15 cellular contexts compared by ENCODE assay signal in genomic region chr19:2824129-2824528, GRCh38. TPM values are rescaled to one million over a fixed set of nuclear protein-coding genes. Genes with fewer than 3 reads are reported as not detected.
A peak's percentile ranks its signal among the peaks of the same experiment; 100 is the strongest.
DNase-seq lines count a peak whose midpoint lies in the region; ATAC-seq, FAIRE-seq and TF ChIP-seq lines count a peak whose summit lies in the region.
"Had no signal": no experiment of that assay in that cellular context is flagged by ENCODE, and none has a peak within 500 bp of the region (broad histone marks: within the 10 kb centered on the region; RNA-seq: fewer than 3 reads in every experiment).

No MANE protein-coding gene starts in this region.

- H3K9me3 ChIP-seq in HepG2 (ENCODE audit: low read length) (no peaks in the 10 kb centered on the region), right lobe of liver (peaks cover 0 to 6% (median 0%) of the 10 kb centered on the region in 4 donors)

- TF ChIP-seq RAD21 in HepG2 (CRISPR knock-in tag; IDR thresholded peaks at IDR 0.05): no peak

- CTCF ChIA-PET in HepG2 (lab: Yijun Ruan, JAX; ENCODE audit: low intra/inter-chr PET ratio, low total read pairs): no interaction called here

- TF ChIP-seq POLR2A in HepG2 (IDR thresholded peaks at IDR 0.05; ENCODE audit: insufficient read depth in 1 of 2, low read depth in 2 of 2, low read length in 2 of 2) (no peak), right lobe of liver (IDR thresholded peaks at IDR 0.05) (no peak)

- in situ Hi-C loops in HepG2 (cut with HindIII; ENCODE audit: extremely low pct_ligation_motif_present, low pct_unique_long_range_greater_than_20kb): no loop called here

- H3K27ac ChIP-seq in HepG2 (ENCODE audit: extremely low read length, insufficient read depth, low read length) (no peak overlapping the region), right lobe of liver (no peak overlapping the region)
- H3K27ac ChIP-seq: 22Rv1, GM23248 had no signal

- 92% methylated on average over 2 of the region's 8 CpGs for WGBS in HepG2 (ENCODE audit: low lambda C conversion rate)
- no CpG with 5 or more reads among the region's 8 CpGs for whole genome bisulfite sequencing in right lobe of liver (ENCODE audit: insufficient coverage, low coverage, low lambda C conversion rate, missing lambda C conversion rate)

- no peak overlapping the region for H3K4me2 ChIP-seq in HepG2 (ENCODE audit: low read depth, low read length)

- intact Hi-C loops in HepG2 (cut with micrococcal nuclease; ENCODE audit: unreplicated experiment): no loop called here
- intact Hi-C loops in right lobe of liver (cut with DNase I): no loop called here

- H3K27ac Mint-ChIP-seq in endothelial cell (ENCODE audit: unreplicated experiment): no peak overlapping the region
- H3K27ac Mint-ChIP-seq: CD4-positive, alpha-beta T cell had no signal

- TF ChIP-seq EP300 in HepG2 (IDR thresholded peaks at IDR 0.05; ENCODE audit: low read depth in 2 of 2, low read length in 2 of 2): no peak
- no peak for TF ChIP-seq EP300 in HepG2 (CRISPR knock-in tag; IDR thresholded peaks at IDR 0.05; ENCODE audit: borderline replicate concordance)

- no peak for FAIRE-seq in HepG2 (lab: Jason Lieb, UNC)
- FAIRE-seq: H54 had no signal

- H3K4me3 Mint-ChIP-seq in endothelial cell (ENCODE audit: unreplicated experiment): peak overlapping the region; percentile 52

- no peaks in the 10 kb centered on the region for H3K27me3 ChIP-seq in HepG2 (ENCODE audit: control insufficient read depth in 1 of 2, insufficient read depth in 2 of 2, low read length in 2 of 2)
- no peaks in the 10 kb centered on the region for H3K27me3 ChIP-seq in right lobe of liver

- no TSS peak for BruUV-seq in HepG2 (replicated peaks; lab: Mats Ljungman, UMichigan)

- H3K4me1 ChIP-seq in HepG2 (ENCODE audit: insufficient read depth, low read length): peaks cover 8% of the 10 kb centered on the region
- no peaks in the 10 kb centered on the region for H3K4me1 ChIP-seq in right lobe of liver

- H3K9ac ChIP-seq in HepG2 (ENCODE audit: insufficient read depth, low read depth, low read length): no peak overlapping the region
- H3K9ac ChIP-seq: GM23248 had no signal

- no peaks in the 10 kb centered on the region for H3K4me1 Mint-ChIP-seq in endothelial cell (ENCODE audit: unreplicated experiment)

- peaks cover 9% of the 10 kb centered on the region for H3K27me3 Mint-ChIP-seq in endothelial cell (ENCODE audit: unreplicated experiment)
- H3K27me3 Mint-ChIP-seq: CD4-positive, alpha-beta T cell had no signal

- H3K4me3 ChIP-seq in HepG2 (replicated peaks in 1 of 3; ENCODE audit: insufficient read depth in 1 of 3, low read depth in 2 of 3, low read length in 3 of 3) (no peak overlapping the region), right lobe of liver (no peak overlapping the region)
- H3K4me3 ChIP-seq: GM23248 had no signal

- no peaks in the 10 kb centered on the region; a peak in 1 of 5 replicates for H3K36me3 ChIP-seq in HepG2 (replicated peaks in 1 of 2; ENCODE audit: control insufficient read depth in 1 of 2, insufficient read depth in 2 of 2, low read length in 2 of 2)
- H3K36me3 ChIP-seq in right lobe of liver: no peaks in the 10 kb centered on the region

- H4K20me1 ChIP-seq in HepG2 (ENCODE audit: insufficient read depth, low read length): no peaks in the 10 kb centered on the region

- TF ChIP-seq CTCF in HepG2 (CRISPR knock-in tag; IDR thresholded peaks at IDR 0.05) (no peak), right lobe of liver (IDR thresholded peaks at IDR 0.05) (no peak), endothelial cell (IDR thresholded peaks at IDR 0.05; ENCODE audit: unreplicated experiment) (no peak)

- peaks cover 46% of the 10 kb centered on the region for H3K36me3 Mint-ChIP-seq in endothelial cell (ENCODE audit: low read depth, unreplicated experiment)

- ATAC-seq in HepG2 (no peak), right lobe of liver (no peak)

- POLR2A ChIA-PET in HepG2 (lab: Yijun Ruan, JAX): interaction anchor here (0.8 to 3.4 kb wide), 3 partner anchors 13 to 43 kb away, joined by 3 to 9 read pairs (median 3); partner anchors contain the start of genes ZNF555 and ZNF556

- H3K79me2 ChIP-seq in HepG2 (ENCODE audit: insufficient read depth, low read length): no peaks in the 10 kb centered on the region

- H2AFZ ChIP-seq in HepG2 (ENCODE audit: low read length): no peak overlapping the region
- H2AFZ ChIP-seq: GM23248 had no signal

- peaks cover 14% of the 10 kb centered on the region for H3K9me3 Mint-ChIP-seq in endothelial cell (ENCODE audit: unreplicated experiment)
- H3K9me3 Mint-ChIP-seq: CD4-positive, alpha-beta T cell had no signal

- no peak for DNase-seq in HepG2 (ENCODE audit: low spot score)
- DNase-seq in right lobe of liver: no peak
- DNase-seq in endothelial cell (ENCODE audit: low spot score): no peak
- DNase-seq in foreskin melanocyte: no peak
- no peak for DNase-seq in dermis blood vessel endothelial cell
- DNase-seq in NCI-H1694 (lab: John Stamatoyannopoulos, UW): no peak
- DNase-seq: AML-193; C1 segment of cervical spinal cord; Calu3; CD4-positive, alpha-beta T cell; DMS 273 treated with DMSO at 0.1 percent for 48 hours; GM23248 had no signal

RNA-seq across cellular contexts. Expression of gene ZNF554, which starts 4.5 kb away (rescaled TPM):
- total RNA-seq in HepG2 (2016; rRNA removed; fragmentation: Illumina TruSeq; extraction: Trizol): 2.7 and 3.0 TPM in 2 replicates
- 0.88 and 1.3 TPM in 2 replicates for total RNA-seq in HepG2 (2016; cell fraction: cytosol; rRNA removed; fragmentation: Illumina TruSeq; extraction: Trizol; ENCODE audit: low read depth)
- total RNA-seq in HepG2 (2016; cell fraction: insoluble cytoplasmic fraction; rRNA removed; fragmentation: Illumina TruSeq; extraction: Trizol): 2.8 and 2.9 TPM in 2 replicates
- 2.2 and 2.7 TPM in 2 replicates for total RNA-seq in HepG2 (2016; cell fraction: membrane; rRNA removed; fragmentation: Illumina TruSeq; extraction: Trizol)
- total RNA-seq in HepG2 (2016; cell fraction: nucleus; rRNA removed; fragmentation: Illumina TruSeq; extraction: Trizol): 2.4 and 2.6 TPM in 2 replicates
- polyA plus RNA-seq in HepG2 (2011; rRNA removed): 2.2 and 2.4 TPM in 2 replicates
- polyA plus RNA-seq in HepG2 (2011; cell fraction: cytosol; rRNA removed): 1.0 and 1.8 TPM in 2 replicates
- polyA plus RNA-seq in HepG2 (2011; cell fraction: nucleus; rRNA removed): 2.7 and 4.3 TPM in 2 replicates
- polyA plus RNA-seq in HepG2 (2012): 2.4 and 2.5 TPM in 2 replicates
- 0.44 and 0.53 TPM in 2 replicates for polyA plus RNA-seq in HepG2 (2016; cell fraction: cytosol; fragmentation: Illumina TruSeq; extraction: Trizol; ENCODE audit: low read depth)
- 1.6 and 1.8 TPM in 2 replicates for polyA plus RNA-seq in HepG2 (2016; cell fraction: insoluble cytoplasmic fraction; fragmentation: Illumina TruSeq; extraction: Trizol; ENCODE audit: low read depth)
- 1.1 and 1.3 TPM in 2 replicates for polyA plus RNA-seq in HepG2 (2016; cell fraction: membrane; fragmentation: Illumina TruSeq; extraction: Trizol; ENCODE audit: low read depth)
- polyA plus RNA-seq in HepG2 (2016; cell fraction: nucleus; fragmentation: Illumina TruSeq; extraction: Trizol; ENCODE audit: insufficient read depth, low read depth): 4.4 and 5.6 TPM in 2 replicates
- polyA minus RNA-seq in HepG2 (2011; rRNA and poly(A)+ RNA removed; ENCODE audit: low replicate concordance): 1.1 and 2.6 TPM in 2 replicates
- polyA minus RNA-seq in HepG2 (2011; cell fraction: cytosol; rRNA and poly(A)+ RNA removed): 1.5 and 1.6 TPM in 2 replicates
- 1.8 and 2.6 TPM in 2 replicates for polyA minus RNA-seq in HepG2 (2011; cell fraction: nucleus; rRNA and poly(A)+ RNA removed)
- 1 to 10 TPM; 1.4 to 2.5 (median 1.9) TPM for total RNA-seq in right lobe of liver
- 9.0 TPM for total RNA-seq in endothelial cell (ENCODE audit: unreplicated experiment)
- 3.1 and 4.9 TPM in 2 replicates for total RNA-seq in dermis blood vessel endothelial cell

RNA-seq across cellular contexts. Expression of gene ZNF555, which starts 17.1 kb away (rescaled TPM):
- 8.0 and 12.4 TPM in 2 replicates for total RNA-seq in HepG2 (2016; rRNA removed; fragmentation: Illumina TruSeq; extraction: Trizol)
- 1.8 and 2.9 TPM in 2 replicates for total RNA-seq in HepG2 (2016; cell fraction: cytosol; rRNA removed; fragmentation: Illumina TruSeq; extraction: Trizol; ENCODE audit: low read depth)
- 6.5 and 12.2 TPM in 2 replicates for total RNA-seq in HepG2 (2016; cell fraction: insoluble cytoplasmic fraction; rRNA removed; fragmentation: Illumina TruSeq; extraction: Trizol)
- total RNA-seq in HepG2 (2016; cell fraction: membrane; rRNA removed; fragmentation: Illumina TruSeq; extraction: Trizol): 4.5 and 6.1 TPM in 2 replicates
- total RNA-seq in HepG2 (2016; cell fraction: nucleus; rRNA removed; fragmentation: Illumina TruSeq; extraction: Trizol): 4.7 and 5.1 TPM in 2 replicates
- polyA plus RNA-seq in HepG2 (2011; rRNA removed): 5.0 and 5.3 TPM in 2 replicates
- polyA plus RNA-seq in HepG2 (2011; cell fraction: cytosol; rRNA removed): 2.4 and 3.9 TPM in 2 replicates
- polyA plus RNA-seq in HepG2 (2011; cell fraction: nucleus; rRNA removed): 2.1 and 4.1 TPM in 2 replicates
- polyA plus RNA-seq in HepG2 (2012): 5.6 and 6.0 TPM in 2 replicates
- 0.28 and 0.34 TPM in 2 replicates for polyA plus RNA-seq in HepG2 (2016; cell fraction: cytosol; fragmentation: Illumina TruSeq; extraction: Trizol; ENCODE audit: low read depth)
- polyA plus RNA-seq in HepG2 (2016; cell fraction: insoluble cytoplasmic fraction; fragmentation: Illumina TruSeq; extraction: Trizol; ENCODE audit: low read depth): 5.3 and 5.9 TPM in 2 replicates
- polyA plus RNA-seq in HepG2 (2016; cell fraction: membrane; fragmentation: Illumina TruSeq; extraction: Trizol; ENCODE audit: low read depth): 0.68 and 1.1 TPM in 2 replicates
- polyA plus RNA-seq in HepG2 (2016; cell fraction: nucleus; fragmentation: Illumina TruSeq; extraction: Trizol; ENCODE audit: insufficient read depth, low read depth): 4.9 and 5.6 TPM in 2 replicates
- 1.3 and 4.9 TPM in 2 replicates for polyA minus RNA-seq in HepG2 (2011; rRNA and poly(A)+ RNA removed; ENCODE audit: low replicate concordance)
- polyA minus RNA-seq in HepG2 (2011; cell fraction: cytosol; rRNA and poly(A)+ RNA removed): 6.2 and 10.6 TPM in 2 replicates
- polyA minus RNA-seq in HepG2 (2011; cell fraction: nucleus; rRNA and poly(A)+ RNA removed): 7.2 and 13.2 TPM in 2 replicates
- total RNA-seq in right lobe of liver: 1 to 10 TPM in 5 of 6 experiments, under 1 TPM in 1; 0.87 to 2.6 (median 2.1) TPM
- 13.9 TPM for total RNA-seq in endothelial cell (ENCODE audit: unreplicated experiment)
- 7.9 and 9.7 TPM in 2 replicates for total RNA-seq in dermis blood vessel endothelial cell

RNA-seq across cellular contexts. Expression of gene THOP1, which starts 38.8 kb away (rescaled TPM):
- total RNA-seq in HepG2 (2016; rRNA removed; fragmentation: Illumina TruSeq; extraction: Trizol) (98.1 and 116 TPM in 2 replicates), right lobe of liver (10 to 100 TPM; 25.5 to 61.8 (median 33.0) TPM), endothelial cell (ENCODE audit: unreplicated experiment) (56.8 TPM), dermis blood vessel endothelial cell (51.7 and 160 TPM in 2 replicates)
- 12.3 and 13.1 TPM in 2 replicates for total RNA-seq in HepG2 (2016; cell fraction: cytosol; rRNA removed; fragmentation: Illumina TruSeq; extraction: Trizol; ENCODE audit: low read depth)
- total RNA-seq in HepG2 (2016; cell fraction: insoluble cytoplasmic fraction; rRNA removed; fragmentation: Illumina TruSeq; extraction: Trizol): 83.9 and 120 TPM in 2 replicates
- 35.7 and 37.5 TPM in 2 replicates for total RNA-seq in HepG2 (2016; cell fraction: membrane; rRNA removed; fragmentation: Illumina TruSeq; extraction: Trizol)
- 71.2 and 83.7 TPM in 2 replicates for total RNA-seq in HepG2 (2016; cell fraction: nucleus; rRNA removed; fragmentation: Illumina TruSeq; extraction: Trizol)
- 74.4 and 81.4 TPM in 2 replicates for polyA plus RNA-seq in HepG2 (2011; rRNA removed)
- 50.2 and 88.6 TPM in 2 replicates for polyA plus RNA-seq in HepG2 (2011; cell fraction: cytosol; rRNA removed)
- polyA plus RNA-seq in HepG2 (2011; cell fraction: nucleus; rRNA removed): 183 and 242 TPM in 2 replicates
- 41.9 and 45.1 TPM in 2 replicates for polyA plus RNA-seq in HepG2 (2012)
- polyA plus RNA-seq in HepG2 (2016; cell fraction: cytosol; fragmentation: Illumina TruSeq; extraction: Trizol; ENCODE audit: low read depth): 9.6 TPM in 2 replicates
- polyA plus RNA-seq in HepG2 (2016; cell fraction: insoluble cytoplasmic fraction; fragmentation: Illumina TruSeq; extraction: Trizol; ENCODE audit: low read depth): 69.9 and 92.7 TPM in 2 replicates
- 20.1 and 20.4 TPM in 2 replicates for polyA plus RNA-seq in HepG2 (2016; cell fraction: membrane; fragmentation: Illumina TruSeq; extraction: Trizol; ENCODE audit: low read depth)
- polyA plus RNA-seq in HepG2 (2016; cell fraction: nucleus; fragmentation: Illumina TruSeq; extraction: Trizol; ENCODE audit: insufficient read depth, low read depth): 159 and 175 TPM in 2 replicates
- polyA minus RNA-seq in HepG2 (2011; rRNA and poly(A)+ RNA removed; ENCODE audit: low replicate concordance): 118 and 211 TPM in 2 replicates
- polyA minus RNA-seq in HepG2 (2011; cell fraction: cytosol; rRNA and poly(A)+ RNA removed): 39.9 and 51.4 TPM in 2 replicates
- 26.3 and 32.6 TPM in 2 replicates for polyA minus RNA-seq in HepG2 (2011; cell fraction: nucleus; rRNA and poly(A)+ RNA removed)

RNA-seq across cellular contexts. Expression of gene SGTA, which starts 41.1 kb away (rescaled TPM):
- total RNA-seq in HepG2 (2016; rRNA removed; fragmentation: Illumina TruSeq; extraction: Trizol) (47.4 and 47.5 TPM in 2 replicates), right lobe of liver (10 to 100 TPM; 21.5 to 41.7 (median 23.7) TPM), endothelial cell (ENCODE audit: unreplicated experiment) (60.4 TPM), dermis blood vessel endothelial cell (45.4 and 65.4 TPM in 2 replicates)
- total RNA-seq in HepG2 (2016; cell fraction: cytosol; rRNA removed; fragmentation: Illumina TruSeq; extraction: Trizol; ENCODE audit: low read depth): 15.4 and 15.7 TPM in 2 replicates
- 38.4 and 51.3 TPM in 2 replicates for total RNA-seq in HepG2 (2016; cell fraction: insoluble cytoplasmic fraction; rRNA removed; fragmentation: Illumina TruSeq; extraction: Trizol)
- total RNA-seq in HepG2 (2016; cell fraction: membrane; rRNA removed; fragmentation: Illumina TruSeq; extraction: Trizol): 36.5 and 39.1 TPM in 2 replicates
- 22.7 and 29.7 TPM in 2 replicates for total RNA-seq in HepG2 (2016; cell fraction: nucleus; rRNA removed; fragmentation: Illumina TruSeq; extraction: Trizol)
- 43.0 and 43.9 TPM in 2 replicates for polyA plus RNA-seq in HepG2 (2011; rRNA removed)
- polyA plus RNA-seq in HepG2 (2011; cell fraction: cytosol; rRNA removed): 36.5 and 53.7 TPM in 2 replicates
- 91.7 and 100.0 TPM in 2 replicates for polyA plus RNA-seq in HepG2 (2011; cell fraction: nucleus; rRNA removed)
- polyA plus RNA-seq in HepG2 (2012): 31.5 and 46.4 TPM in 2 replicates
- 19.4 and 21.9 TPM in 2 replicates for polyA plus RNA-seq in HepG2 (2016; cell fraction: cytosol; fragmentation: Illumina TruSeq; extraction: Trizol; ENCODE audit: low read depth)
- 59.1 and 69.1 TPM in 2 replicates for polyA plus RNA-seq in HepG2 (2016; cell fraction: insoluble cytoplasmic fraction; fragmentation: Illumina TruSeq; extraction: Trizol; ENCODE audit: low read depth)
- 43.4 and 44.2 TPM in 2 replicates for polyA plus RNA-seq in HepG2 (2016; cell fraction: membrane; fragmentation: Illumina TruSeq; extraction: Trizol; ENCODE audit: low read depth)
- polyA plus RNA-seq in HepG2 (2016; cell fraction: nucleus; fragmentation: Illumina TruSeq; extraction: Trizol; ENCODE audit: insufficient read depth, low read depth): 75.8 and 78.8 TPM in 2 replicates
- 33.4 and 37.8 TPM in 2 replicates for polyA minus RNA-seq in HepG2 (2011; rRNA and poly(A)+ RNA removed; ENCODE audit: low replicate concordance)
- polyA minus RNA-seq in HepG2 (2011; cell fraction: cytosol; rRNA and poly(A)+ RNA removed): 21.6 and 25.4 TPM in 2 replicates
- polyA minus RNA-seq in HepG2 (2011; cell fraction: nucleus; rRNA and poly(A)+ RNA removed): 12.1 and 13.1 TPM in 2 replicates

RNA-seq across cellular contexts. Expression of gene ZNF556, which starts 43.0 kb away (rescaled TPM):
- total RNA-seq in HepG2 (2016; rRNA removed; fragmentation: Illumina TruSeq; extraction: Trizol) (28.6 and 41.2 TPM in 2 replicates), right lobe of liver (not detected), endothelial cell (ENCODE audit: unreplicated experiment) (not detected), dermis blood vessel endothelial cell (under 0.01 TPM in 1 of 2 replicates, not detected in the other)
- total RNA-seq in HepG2 (2016; cell fraction: cytosol; rRNA removed; fragmentation: Illumina TruSeq; extraction: Trizol; ENCODE audit: low read depth): 1.8 and 2.7 TPM in 2 replicates
- 27.1 and 45.6 TPM in 2 replicates for total RNA-seq in HepG2 (2016; cell fraction: insoluble cytoplasmic fraction; rRNA removed; fragmentation: Illumina TruSeq; extraction: Trizol)
- total RNA-seq in HepG2 (2016; cell fraction: membrane; rRNA removed; fragmentation: Illumina TruSeq; extraction: Trizol): 7.1 and 7.5 TPM in 2 replicates
- 11.2 and 14.3 TPM in 2 replicates for total RNA-seq in HepG2 (2016; cell fraction: nucleus; rRNA removed; fragmentation: Illumina TruSeq; extraction: Trizol)
- 4.2 and 5.5 TPM in 2 replicates for polyA plus RNA-seq in HepG2 (2011; rRNA removed)
- 3.2 and 3.9 TPM in 2 replicates for polyA plus RNA-seq in HepG2 (2011; cell fraction: cytosol; rRNA removed)
- 2.7 and 3.8 TPM in 2 replicates for polyA plus RNA-seq in HepG2 (2011; cell fraction: nucleus; rRNA removed)
- polyA plus RNA-seq in HepG2 (2012): 9.5 and 11.2 TPM in 2 replicates
- 1.3 and 1.5 TPM in 2 replicates for polyA plus RNA-seq in HepG2 (2016; cell fraction: cytosol; fragmentation: Illumina TruSeq; extraction: Trizol; ENCODE audit: low read depth)
- polyA plus RNA-seq in HepG2 (2016; cell fraction: insoluble cytoplasmic fraction; fragmentation: Illumina TruSeq; extraction: Trizol; ENCODE audit: low read depth): 21.4 and 21.8 TPM in 2 replicates
- polyA plus RNA-seq in HepG2 (2016; cell fraction: membrane; fragmentation: Illumina TruSeq; extraction: Trizol; ENCODE audit: low read depth): 2.7 and 2.9 TPM in 2 replicates
- 12.1 and 15.4 TPM in 2 replicates for polyA plus RNA-seq in HepG2 (2016; cell fraction: nucleus; fragmentation: Illumina TruSeq; extraction: Trizol; ENCODE audit: insufficient read depth, low read depth)
- 2.5 and 7.0 TPM in 2 replicates for polyA minus RNA-seq in HepG2 (2011; rRNA and poly(A)+ RNA removed; ENCODE audit: low replicate concordance)
- polyA minus RNA-seq in HepG2 (2011; cell fraction: cytosol; rRNA and poly(A)+ RNA removed): 13.7 and 18.1 TPM in 2 replicates
- polyA minus RNA-seq in HepG2 (2011; cell fraction: nucleus; rRNA and poly(A)+ RNA removed): 10.7 and 11.7 TPM in 2 replicates
- total RNA-seq: A673; Calu3; CD4-positive, alpha-beta T cell; GM23248 had no signal
- polyA plus RNA-seq: GM23248 had no signal
